ENCODE assay signal across 1 cellular context in genomic region chr10:113679463-113680171, GRCh38.
TF ChIP-seq lines count a peak whose summit lies in the region.

CASP7 (plus strand) TSS chr10:113679912; CDS start chr10:113697494, 17,582 bp downstream.

TF ChIP-seq in HepG2, 621 proteins besides CTCF, POLR2A, EP300 and RAD21 (continued from another document and continues in another):
- TF ChIP-seq MZF1 (CRISPR knock-in tag; IDR thresholded peaks at IDR 0.05; ENCODE audit: borderline replicate concordance) (no peak), RFXANK (CRISPR knock-in tag; IDR thresholded peaks at IDR 0.05) (no peak), ZNF160 (CRISPR knock-in tag; IDR thresholded peaks at IDR 0.05) (no peak), ZNF329 (CRISPR knock-in tag; IDR thresholded peaks at IDR 0.05; ENCODE audit: low read depth) (0 out of 2 replicates have a peak, but pooled peaks have one; percentile 62), MAFK (conservative IDR thresholded peaks at IDR 0.05 in 1 of 2, IDR thresholded peaks at IDR 0.05 in 1 of 2; ENCODE audit: low read length in 2 of 2) (no peak), ZBTB38 (CRISPR knock-in tag; IDR thresholded peaks at IDR 0.05) (0 out of 2 replicates have a peak, but pooled peaks have one; percentile 13), ZNF451 (CRISPR knock-in tag; IDR thresholded peaks at IDR 0.05) (no peak; the same call in 1 of the 2 replicates), NRL (CRISPR knock-in tag; IDR thresholded peaks at IDR 0.05; ENCODE audit: borderline replicate concordance) (peak; percentile 70; the same call in 1 of the 2 replicates), REST (IDR thresholded peaks at IDR 0.05; ENCODE audit: borderline replicate concordance in 1 of 2, low read depth in 1 of 2, low read length in 2 of 2) (no peak), PRMT3 (CRISPR knock-in tag; IDR thresholded peaks at IDR 0.05; ENCODE audit: borderline replicate concordance, low read depth) (no peak), ZNF704 (CRISPR knock-in tag; IDR thresholded peaks at IDR 0.05; ENCODE audit: borderline replicate concordance) (no peak), MED1 (CRISPR knock-in tag; IDR thresholded peaks at IDR 0.05) (no peak), ZBTB34 (CRISPR knock-in tag; IDR thresholded peaks at IDR 0.05) (no peak), RXRB (CRISPR knock-in tag; IDR thresholded peaks at IDR 0.05; ENCODE audit: borderline replicate concordance) (peak; percentile 18; the same call in 1 of the 2 replicates), AHDC1 (CRISPR knock-in tag; IDR thresholded peaks at IDR 0.05; ENCODE audit: borderline replicate concordance) (no peak), MAX (IDR thresholded peaks at IDR 0.05) (peak; percentile 42; the same call in 1 of the 2 replicates), ZNF446 (CRISPR knock-in tag; IDR thresholded peaks at IDR 0.05) (peak; percentile 68; the same call in 1 of the 2 replicates), ZNF44 (CRISPR knock-in tag; IDR thresholded peaks at IDR 0.05) (no peak), RORA (CRISPR knock-in tag; IDR thresholded peaks at IDR 0.05) (no peak), RCOR2 (CRISPR knock-in tag; IDR thresholded peaks at IDR 0.05) (no peak), SIN3A (IDR thresholded peaks at IDR 0.05; ENCODE audit: borderline replicate concordance, low read depth, low read length) (0 out of 2 replicates have a peak, but pooled peaks have one; percentile 21), MXI1 (IDR thresholded peaks at IDR 0.05; ENCODE audit: borderline replicate concordance, low read depth, low read length) (peak; percentile 14; the same call in 1 of the 3 replicates), YY1 (IDR thresholded peaks at IDR 0.05; ENCODE audit: insufficient read depth, insufficient replicate concordance, low read depth, low read length) (no peak), ZNF800 (CRISPR knock-in tag; IDR thresholded peaks at IDR 0.05) (peak; percentile 83; the same call in 1 of the 2 replicates), IKZF1 (IDR thresholded peaks at IDR 0.05) (no peak), POLR2AphosphoS2 (IDR thresholded peaks at IDR 0.05; ENCODE audit: low read depth, low read length) (no peak), SIX4 (CRISPR knock-in tag; IDR thresholded peaks at IDR 0.05) (peak; percentile 13; the same call in 1 of the 2 replicates), ZFY (CRISPR knock-in tag; IDR thresholded peaks at IDR 0.05) (peak; percentile 51), ZNF441 (CRISPR knock-in tag; IDR thresholded peaks at IDR 0.05; ENCODE audit: borderline replicate concordance) (0 out of 2 replicates have a peak, but pooled peaks have one; percentile 39), KAT2B (IDR thresholded peaks at IDR 0.05; ENCODE audit: borderline replicate concordance, low read depth, low read length) (no peak), NR0B2 (CRISPR knock-in tag; IDR thresholded peaks at IDR 0.05) (no peak), ZFP82 (CRISPR knock-in tag; IDR thresholded peaks at IDR 0.05; ENCODE audit: borderline replicate concordance) (0 out of 2 replicates have a peak, but pooled peaks have one; percentile 46), BCL3 (CRISPR knock-in tag; IDR thresholded peaks at IDR 0.05) (no peak; the same call in 1 of the 2 replicates), ELK4 (CRISPR knock-in tag; IDR thresholded peaks at IDR 0.05; ENCODE audit: borderline replicate concordance) (no peak), SOX5 (CRISPR knock-in tag; IDR thresholded peaks at IDR 0.05; ENCODE audit: borderline replicate concordance) (no peak; the same call in 1 of the 2 replicates), ZBTB4 (CRISPR knock-in tag; IDR thresholded peaks at IDR 0.05; ENCODE audit: borderline replicate concordance) (no peak)
